ENCODE assay signal across 8 cellular contexts in the genomic region with DNA sequence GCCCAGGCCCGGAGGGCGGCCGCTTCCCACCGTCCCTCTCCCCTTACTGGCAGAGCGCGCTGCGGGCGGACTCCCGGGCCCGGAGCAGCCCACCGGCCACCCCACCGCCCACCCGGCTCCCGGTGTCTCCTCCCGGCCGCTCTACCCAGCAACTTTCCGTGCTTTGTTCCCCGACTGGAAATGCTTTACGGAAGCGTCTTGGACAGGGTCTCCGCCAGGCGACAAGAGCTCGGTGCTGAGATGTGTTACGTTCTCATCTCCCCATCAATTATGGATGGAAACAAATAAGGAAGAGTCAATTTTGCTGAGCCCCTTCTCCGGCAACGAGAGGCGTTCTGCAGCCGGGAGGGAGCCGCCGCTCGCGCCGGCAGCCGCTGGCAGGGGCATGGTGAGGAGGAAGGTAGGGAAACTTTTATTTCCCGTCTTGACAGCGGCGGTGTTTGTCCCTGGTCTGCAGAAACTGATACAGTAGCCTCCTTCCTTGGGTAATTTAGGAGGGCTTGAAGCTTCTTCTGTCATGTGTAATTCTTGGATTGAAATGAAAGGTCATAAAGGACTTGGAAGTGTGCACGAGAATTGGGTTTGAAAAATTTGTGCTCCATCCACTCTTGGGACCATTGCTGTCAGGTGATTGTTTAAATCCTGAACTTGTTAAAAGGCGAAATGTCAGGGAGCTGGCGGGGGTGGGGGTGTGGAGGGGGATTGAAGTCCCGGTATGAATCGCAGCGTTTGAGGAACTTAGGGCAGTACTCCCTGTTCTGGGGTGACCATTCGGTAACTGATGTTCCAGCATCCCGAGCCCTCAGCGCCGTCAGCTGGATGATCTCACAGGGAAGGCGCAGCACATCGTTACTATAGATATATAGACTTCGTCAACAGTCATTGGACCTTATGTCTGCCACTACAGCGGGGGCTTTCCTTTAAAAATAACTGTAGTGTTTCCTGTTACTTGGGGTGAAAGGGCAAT. TPM values are rescaled to one million over a fixed set of nuclear protein-coding genes. Genes with fewer than 3 reads are reported as not detected.
DNase-seq lines count a peak whose midpoint lies in the region; ATAC-seq, FAIRE-seq and TF ChIP-seq lines count a peak whose summit lies in the region.

No MANE protein-coding gene starts in this region.

- no peak for TF ChIP-seq POLR2A in A549 (IDR thresholded peaks at IDR 0.05; ENCODE audit: low read length)

- 39% methylated on average over 21 of the region's 51 CpGs for WGBS in A549 (ENCODE audit: missing lambda C conversion rate)

- no peak for TF ChIP-seq CTCF in A549 (IDR thresholded peaks at IDR 0.05)

- DNase-seq in A549 (ENCODE audit: low read depth in 1 of 2, low spot score in 1 of 2) (no peak), NCI-H2227 treated with DMSO at 0.1 percent for 48 hours (lab: John Stamatoyannopoulos, UW) (peak; percentile 12), fibroblast of gingiva (ENCODE audit: low read depth) (peak; percentile 32), epidermal melanocyte (ENCODE audit: insufficient read length, low spot score) (no peak), MV-4-11 (lab: John Stamatoyannopoulos, UW) (no peak)

- FAIRE-seq in A549 (lab: Jason Lieb, UNC): no peak

- H3K27ac ChIP-seq in A549 (no peak overlapping the region), muscle layer of duodenum (ENCODE audit: low read length) (peak overlapping the region; percentile 67)

- H3K27me3 ChIP-seq in muscle layer of duodenum (ENCODE audit: low read depth, low read length): no peaks in the 10 kb centered on the region

- peak in 1 of 2 experiments; percentile 14; a peak in 2 of 6 replicates for ATAC-seq in A549
- ATAC-seq in HG03432 (IDR thresholded peaks at IDR 0.05; ENCODE audit: unreplicated experiment): no peak
- no peak for ATAC-seq in GM21390 (IDR thresholded peaks at IDR 0.05; ENCODE audit: unreplicated experiment)

- no peak for TF ChIP-seq EP300 in A549 (IDR thresholded peaks at IDR 0.05)

- CTCF ChIA-PET in A549 (lab: Yijun Ruan, JAX): no interaction called here

- H3K9me3 ChIP-seq in A549 (no peaks in the 10 kb centered on the region), muscle layer of duodenum (ENCODE audit: control insufficient read depth in 1 of 2, low read length in 2 of 2) (no peaks in the 10 kb centered on the region)

- H3K36me3 ChIP-seq in muscle layer of duodenum (ENCODE audit: control insufficient read depth in 1 of 2, insufficient read depth in 2 of 2, low read length in 2 of 2): no peaks in the 10 kb centered on the region

- POLR2A ChIA-PET in A549 (lab: Yijun Ruan, JAX): no interaction called here

- TF ChIP-seq RAD21 in A549 (conservative IDR thresholded peaks at IDR 0.05 in 1 of 2, IDR thresholded peaks at IDR 0.05 in 1 of 2): no peak

- H3K4me1 ChIP-seq in A549 (no peaks in the 10 kb centered on the region), muscle layer of duodenum (ENCODE audit: control insufficient read depth in 1 of 2, insufficient read depth in 2 of 2, low read length in 2 of 2) (peaks cover 0 to 31% of the 10 kb centered on the region in 2 donors)

- H3K4me2 ChIP-seq in A549: peak overlapping the region; percentile 86

- H3K4me3 ChIP-seq in A549 (peak overlapping the region; percentile 38; the same call in 1 of the 3 replicates), muscle layer of duodenum (ENCODE audit: low read depth in 1 of 2, low read length in 2 of 2) (peak overlapping the region; percentile 81 to 82)

TF ChIP-seq in A549, 52 proteins besides CTCF, POLR2A, EP300 and RAD21:
- no peak for TF ChIP-seq PHF8 (IDR thresholded peaks at IDR 0.05; ENCODE audit: borderline replicate concordance, low read depth)
TF ChIP-seq in A549: peak in this region for 0.

RNA-seq across cellular contexts. Expression of a gene that starts 1.5 kb away (rescaled TPM):
- polyA plus RNA-seq in A549 (2011; rRNA removed): not detected in 2 replicates
- under 0.01 TPM in 1 of 2 replicates, not detected in the other for polyA plus RNA-seq in A549 (2012; cell fraction: cytosol; rRNA removed)
- polyA plus RNA-seq in A549 (2012; cell fraction: nucleus; rRNA removed): not detected in 2 replicates
- not detected in 3 replicates for polyA plus RNA-seq in A549 (2017; fragmentation: RNase III; extraction: RNeasy Plus Mini Kit Qiagen cat#74134 plus additional on column Dnase treatment)
- not detected in 2 replicates for polyA minus RNA-seq in A549 (2011; rRNA and poly(A)+ RNA removed)

Comparison
In these comparisons a context has a peak if more than half of its experiments do, and no peak if none do; other contexts are left out.
1. DNase-seq: peak in NCI-H2227 treated with DMSO at 0.1 percent for 48 hours (single experiment) and fibroblast of gingiva (single experiment); none in A549 (0 of 2), epidermal melanocyte (single experiment) and MV-4-11 (single experiment).